Comparison of ENCODE assay signal across 8 cellular contexts in genomic region chr4:15690020-15690809, GRCh38. TPM values are rescaled to one million over a fixed set of nuclear protein-coding genes. Genes with fewer than 3 reads are reported as not detected.
DNase-seq lines count a peak whose midpoint lies in the region; ATAC-seq and TF ChIP-seq lines count a peak whose summit lies in the region.

No MANE protein-coding gene starts in this region.

- H3K4me3 ChIP-seq in SK-N-MC (no peak overlapping the region), gastroesophageal sphincter (no peak overlapping the region)

- peak overlapping the region; percentile 23 for H2BK120ac ChIP-seq in H9 (ENCODE audit: low read depth, low read length, poor library complexity, severe bottlenecking)

- H2BK12ac ChIP-seq in H9 (ENCODE audit: insufficient read length, low read depth, low read length), result no peak overlapping the region

- H2BK15ac ChIP-seq in H9 (ENCODE audit: low read depth, low read length), result no peak overlapping the region

- no peak overlapping the region for H3T11ph ChIP-seq in H9 (ENCODE audit: low read length)

- H3K36me3 Mint-ChIP-seq in H9 (ENCODE audit: insufficient read depth in 1 of 3, low read depth in 3 of 3), result peaks cover 16 to 38% (median 28%) of the 10 kb centered on the region in 3 experiments

- no peak overlapping the region for H4K91ac ChIP-seq in H9 (ENCODE audit: insufficient read length, low read depth, low read length)

- H4K20me1 ChIP-seq in H9 (ENCODE audit: control insufficient read depth, insufficient read depth, insufficient read length), result no peaks in the 10 kb centered on the region

- no peak for TF ChIP-seq POLR2A in gastroesophageal sphincter (IDR thresholded peaks at IDR 0.05)

- no peaks in the 10 kb centered on the region for H3K79me1 ChIP-seq in H9 (ENCODE audit: insufficient read depth, low read depth, low read length, poor library complexity, severe bottlenecking)

- no CpG with 5 or more reads among the region's 7 CpGs for WGBS in H9 (ENCODE audit: extremely low coverage, insufficient read length, low lambda C conversion rate)
- WGBS in gastroesophageal sphincter (ENCODE audit: low coverage in 1 of 2), 2 donors, result 45 to 51% methylated on average over 4 to 7 of the region's 7 CpGs

- no peak overlapping the region for H2BK5ac ChIP-seq in H9 (ENCODE audit: insufficient read length, low read length)

- H3K36me3 ChIP-seq in SK-N-MC (ENCODE audit: insufficient read depth, low read length), result peaks cover 20% of the 10 kb centered on the region
- H3K36me3 ChIP-seq in gastroesophageal sphincter, result peaks cover 0 to 35% of the 10 kb centered on the region in 2 donors

- H3K4me2 ChIP-seq in H9 (ENCODE audit: insufficient read depth, insufficient read length, low read length), result peak overlapping the region; percentile 21

- H3K4me1 ChIP-seq in H9 (ENCODE audit: insufficient read depth, low read length), result peaks cover 7% of the 10 kb centered on the region
- peaks cover 0 to 4% (median 0%) of the 10 kb centered on the region in 3 donors for H3K4me1 ChIP-seq in gastroesophageal sphincter

- peaks cover 34 to 44% of the 10 kb centered on the region in 2 experiments for H3K4me1 Mint-ChIP-seq in H9

- no peak overlapping the region for H3K14ac ChIP-seq in H9 (ENCODE audit: insufficient read depth, low read length)

- H3K27me3 ChIP-seq in H9 (ENCODE audit: insufficient read depth, low read length), result no peaks in the 10 kb centered on the region
- no peaks in the 10 kb centered on the region for H3K27me3 ChIP-seq in gastroesophageal sphincter

- H4K8ac ChIP-seq in H9 (replicated peaks; ENCODE audit: insufficient read length, low read depth, low read length), result no peak overlapping the region

- H3K27ac Mint-ChIP-seq in H9, result peak overlapping the region; percentile 31 to 82 (median 70); a peak in 5 of 7 replicates

- no peak overlapping the region; a peak in 1 of 5 replicates for H3K4me3 Mint-ChIP-seq in H9

- H3K9me3 Mint-ChIP-seq in H9, result peaks cover 5 to 7% of the 10 kb centered on the region in 2 experiments; a peak in 2 of 5 replicates

- no peak for DNase-seq in H9
- no peak for DNase-seq in SK-N-MC (ENCODE audit: low read depth, low spot score)
- DNase-seq in pulmonary artery endothelial cell (ENCODE audit: low read depth, low spot score), result peak; percentile 94
- no peak for DNase-seq in superior temporal gyrus (ENCODE audit: extremely low spot score)
- DNase-seq in anterior cingulate cortex (lab: John Stamatoyannopoulos, UW), result no peak
- no peak for DNase-seq in activated T-cell treated with anti-CD3 and anti-CD28 coated beads for 4 hours

- H2AK5ac ChIP-seq in H9 (ENCODE audit: insufficient read length, low read length), result no peak overlapping the region

- no peaks in the 10 kb centered on the region for H3K23me2 ChIP-seq in H9 (ENCODE audit: insufficient read length, low read depth, low read length, poor library complexity, severe bottlenecking)

- no peak overlapping the region for H3K56ac ChIP-seq in H9 (ENCODE audit: insufficient read length, low read depth, low read length)

- TF ChIP-seq CTCF in H9 (conservative IDR thresholded peaks at IDR 0.05) (no peak), gastroesophageal sphincter (IDR thresholded peaks at IDR 0.05) (no peak)

- H3K9ac ChIP-seq in H9 (ENCODE audit: extremely low read depth, insufficient read length, low read length) (no peak overlapping the region), SK-N-MC (ENCODE audit: insufficient read length) (no peak overlapping the region)

- H3K27me3 Mint-ChIP-seq in H9 (ENCODE audit: low read depth), result no peaks in the 10 kb centered on the region

- peak; percentile 51 for ATAC-seq in gastroesophageal sphincter
- ATAC-seq in HG02642 (IDR thresholded peaks at IDR 0.05; ENCODE audit: poor library complexity, unreplicated experiment), result no peak

- no peak for TF ChIP-seq EP300 in gastroesophageal sphincter (IDR thresholded peaks at IDR 0.05)

- peak overlapping the region; percentile 70 for H3K27ac ChIP-seq in H9 (ENCODE audit: insufficient read length, low read depth, low read length)
- peak overlapping the region; percentile 25; the same call in 1 of the 2 replicates for H3K27ac ChIP-seq in SK-N-MC
- peak overlapping the region in 1 of 4 donors; percentile 14 for H3K27ac ChIP-seq in gastroesophageal sphincter

- H4K5ac ChIP-seq in H9 (ENCODE audit: insufficient read length, low read depth, low read length), result no peak overlapping the region

- no peak overlapping the region for H2AFZ ChIP-seq in H9 (ENCODE audit: low read length)

- H3K9me3 ChIP-seq in H9 (ENCODE audit: control insufficient read depth, low read depth, low read length) (no peaks in the 10 kb centered on the region), SK-N-MC (ENCODE audit: low read depth, low read length) (no peaks in the 10 kb centered on the region), gastroesophageal sphincter (no peaks in the 10 kb centered on the region)

- no peak overlapping the region; the same call in 1 of the 2 replicates for H3K4ac ChIP-seq in H9 (ENCODE audit: low read depth, low read length)

- no peaks in the 10 kb centered on the region for H3K79me2 ChIP-seq in H9 (ENCODE audit: insufficient read depth, low read length)

- H3K23ac ChIP-seq in H9 (ENCODE audit: insufficient read length, low read depth, low read length), result no peak overlapping the region

- no peak overlapping the region for H2BK20ac ChIP-seq in H9 (ENCODE audit: low read depth, low read length, poor library complexity, severe bottlenecking)

- H3K18ac ChIP-seq in H9 (ENCODE audit: insufficient read length, low read depth, low read length), result peak overlapping the region; percentile 92

RNA-seq across cellular contexts. Expression of gene FAM200B, which starts 8.6 kb away (rescaled TPM):
- total RNA-seq in H9 (2021) (19.6 and 20.3 TPM in 2 replicates), gastroesophageal sphincter (10 to 100 TPM; 54.1 to 97.4 (median 72.7) TPM), pulmonary artery endothelial cell (16.0 and 16.6 TPM in 2 replicates)

RNA-seq across cellular contexts. Expression of gene BST1, which starts 12.7 kb away (rescaled TPM):
- total RNA-seq in H9 (2021), result 0.48 TPM in 1 of 2 replicates, not detected in the other
- 1 to 10 TPM in 3 of 4 donors, under 1 TPM in 1; 0.62 to 9.3 (median 3.3) TPM for total RNA-seq in gastroesophageal sphincter
- total RNA-seq in pulmonary artery endothelial cell, result 19.2 and 23.8 TPM in 2 replicates

RNA-seq across cellular contexts. Expression of gene FBXL5, which starts 35.1 kb away (rescaled TPM):
- 57.6 and 60.3 TPM in 2 replicates for total RNA-seq in H9 (2021)
- total RNA-seq in gastroesophageal sphincter, result 100 to 1,000 TPM in 3 of 4 donors, 10 to 100 TPM in 1; 95.9 to 191 (median 159) TPM
- total RNA-seq in pulmonary artery endothelial cell, result 71.3 and 149 TPM in 2 replicates
